ENCODE assay signal across 8 cellular contexts in genomic region chr17:14926526-14927122, GRCh38.
A peak's percentile ranks its signal among the peaks of the same experiment; 100 is the strongest.
DNase-seq lines count a peak whose midpoint lies in the region; ATAC-seq and FAIRE-seq lines count a peak whose summit lies in the region.

No MANE protein-coding gene starts in this region.

- no peaks in the 10 kb centered on the region for H3K27me3 ChIP-seq in ACC112 (ENCODE audit: insufficient read depth, low read length)
- H3K27me3 ChIP-seq in naive thymus-derived CD4-positive, alpha-beta T cell (ENCODE audit: control insufficient read depth in 2 of 2, insufficient read depth in 2 of 2, low read length in 2 of 2) = no peaks in the 10 kb centered on the region

- peak overlapping the region; percentile 1 for H2AFZ ChIP-seq in ACC112 (ENCODE audit: low read length, unreplicated experiment)

- intact Hi-C loops in naive thymus-derived CD4-positive, alpha-beta T cell (cut with micrococcal nuclease) = loop anchor here (1.0 to 10.0 kb wide), 10 partner anchors 142 to 1896 kb away; partner anchors contain the start of gene HS3ST3B1 (in 1 of the 2)

- H3K4me1 ChIP-seq in ACC112 (ENCODE audit: control insufficient read depth, insufficient read depth, low read length, unreplicated experiment) = peaks cover 5% of the 10 kb centered on the region
- no peaks in the 10 kb centered on the region for H3K4me1 ChIP-seq in naive thymus-derived CD4-positive, alpha-beta T cell (ENCODE audit: control insufficient read depth in 2 of 2, insufficient read depth in 2 of 2, low read length in 2 of 2)

- POLR2A ChIA-PET in naive thymus-derived CD4-positive, alpha-beta T cell (lab: Charles Lee) = no interaction called here

- no peaks in the 10 kb centered on the region for H3K36me3 Mint-ChIP-seq in naive thymus-derived CD4-positive, alpha-beta T cell

- FAIRE-seq in GM18507 (lab: Jason Lieb, UNC) (peak; percentile 69), endometrium (lab: Jason Lieb, UNC) (peak; percentile 87)

- H3K79me2 ChIP-seq in ACC112 (ENCODE audit: control insufficient read depth, insufficient read depth, low read length, unreplicated experiment) = no peaks in the 10 kb centered on the region

- peak; percentile 2 for DNase-seq in GM18507 (ENCODE audit: extremely low spot score, insufficient read length, low read depth)
- peak; percentile 32 for DNase-seq in NCI-H774 (lab: John Stamatoyannopoulos, UW)
- peak; percentile 68 for DNase-seq in activated CD8-positive, alpha-beta memory T cell treated with anti-CD3 and anti-CD28 coated beads for 24 hours
- DNase-seq in naive thymus-derived CD4-positive, alpha-beta T cell = peak; percentile 7 to 66 (median 44)
- peak; percentile 35 to 39 for DNase-seq in stimulated activated naive CD8-positive, alpha-beta T cell treated with anti-CD3 and anti-CD28 coated beads, Interleukin-15, amount 100 ng/mL, for 72 hours

- H3K9me3 Mint-ChIP-seq in naive thymus-derived CD4-positive, alpha-beta T cell = peaks cover 0 to 6% (median 0%) of the 10 kb centered on the region in 11 donors
- peaks cover 0 to 7% of the 10 kb centered on the region in 2 donors for H3K9me3 Mint-ChIP-seq in stimulated activated naive CD8-positive, alpha-beta T cell treated with anti-CD3 and anti-CD28 coated beads, Interleukin-15, amount 100 ng/mL, for 72 hours

- H3K27ac ChIP-seq in ACC112 (ENCODE audit: low read depth, low read length) = no peak overlapping the region
- no peak overlapping the region for H3K27ac ChIP-seq in naive thymus-derived CD4-positive, alpha-beta T cell (ENCODE audit: low read depth, low read length)

- H3K4me3 Mint-ChIP-seq in naive thymus-derived CD4-positive, alpha-beta T cell = no peak overlapping the region
- no peak overlapping the region for H3K4me3 Mint-ChIP-seq in stimulated activated naive CD8-positive, alpha-beta T cell treated with anti-CD3 and anti-CD28 coated beads, Interleukin-15, amount 100 ng/mL, for 72 hours

- no peaks in the 10 kb centered on the region for H3K9me3 ChIP-seq in naive thymus-derived CD4-positive, alpha-beta T cell (ENCODE audit: control insufficient read depth in 2 of 3, low read length in 3 of 3)

- H3K36me3 ChIP-seq in ACC112 (ENCODE audit: insufficient read depth, low read length) = no peaks in the 10 kb centered on the region
- no peaks in the 10 kb centered on the region for H3K36me3 ChIP-seq in naive thymus-derived CD4-positive, alpha-beta T cell (ENCODE audit: control insufficient read depth in 2 of 3, insufficient read depth in 3 of 3, low read length in 3 of 3)

- no peaks in the 10 kb centered on the region for H3K4me1 Mint-ChIP-seq in naive thymus-derived CD4-positive, alpha-beta T cell
- no peaks in the 10 kb centered on the region for H3K4me1 Mint-ChIP-seq in stimulated activated naive CD8-positive, alpha-beta T cell treated with anti-CD3 and anti-CD28 coated beads, Interleukin-15, amount 100 ng/mL, for 72 hours

- H3K27me3 Mint-ChIP-seq in naive thymus-derived CD4-positive, alpha-beta T cell = peaks cover 0 to 23% (median 15%) of the 10 kb centered on the region in 5 donors
- H3K27me3 Mint-ChIP-seq in stimulated activated naive CD8-positive, alpha-beta T cell treated with anti-CD3 and anti-CD28 coated beads, Interleukin-15, amount 100 ng/mL, for 72 hours = peaks cover 20% of the 10 kb centered on the region

- no peak overlapping the region for H3K4me3 ChIP-seq in ACC112 (ENCODE audit: low read depth, low read length)
- H3K4me3 ChIP-seq in naive thymus-derived CD4-positive, alpha-beta T cell (ENCODE audit: low read length) = no peak overlapping the region

- CTCF ChIA-PET in naive thymus-derived CD4-positive, alpha-beta T cell (lab: Charles Lee) = interaction anchor here (0.6 to 3.5 kb wide), 9 partner anchors 9 to 1590 kb away, joined by 3 to 14 read pairs (median 4); no protein-coding TSS in a partner anchor

- no peak overlapping the region for H3K27ac Mint-ChIP-seq in naive thymus-derived CD4-positive, alpha-beta T cell
- no peak overlapping the region for H3K27ac Mint-ChIP-seq in stimulated activated naive CD8-positive, alpha-beta T cell treated with anti-CD3 and anti-CD28 coated beads, Interleukin-15, amount 100 ng/mL, for 72 hours

- ATAC-seq in naive thymus-derived CD4-positive, alpha-beta T cell = peak; percentile 61
- no peak for ATAC-seq in stimulated activated naive CD8-positive, alpha-beta T cell treated with anti-CD3 and anti-CD28 coated beads, Interleukin-15, amount 100 ng/mL, for 72 hours
- ATAC-seq in GM18907 (IDR thresholded peaks at IDR 0.05; ENCODE audit: unreplicated experiment) = no peak

Comparison
In these comparisons a context has a peak if more than half of its experiments do, and no peak if none do; other contexts are left out.
1. DNase-seq: peak in every context shown above with its lines; median percentile 68 in activated CD8-positive, alpha-beta memory T cell treated with anti-CD3 and anti-CD28 coated beads for 24 hours; 44 in naive thymus-derived CD4-positive, alpha-beta T cell; 37 in stimulated activated naive CD8-positive, alpha-beta T cell treated with anti-CD3 and anti-CD28 coated beads, Interleukin-15, amount 100 ng/mL, for 72 hours; 32 in NCI-H774; 2 in GM18507.